ENCODE assay signal across 19 cellular contexts in genomic region chr3:179702271-179702947, GRCh38.
"Had no signal": no experiment of that assay in that cellular context is flagged by ENCODE, and none has a peak within 500 bp of the region (broad histone marks: within the 10 kb centered on the region; RNA-seq: fewer than 3 reads in every experiment).

No MANE protein-coding gene starts in this region.

- H3K4me3 Mint-ChIP-seq: activated B cell treated with CpG ODN at 0.5 μM for 24 hours; activated CD4-positive, alpha-beta T cell treated with anti-CD3 and anti-CD28 coated beads, Interleukin-2, amount 10 ng/mL, durations not matched to agents 24 days and 14 days; activated CD8-positive, alpha-beta T cell treated with anti-CD3 and anti-CD28 coated beads for 36 hours; activated naive CD4-positive, alpha-beta T cell treated with anti-CD3 and anti-CD28 coated beads for 36 hours; activated naive CD8-positive, alpha-beta T cell treated with anti-CD3 and anti-CD28 coated beads, Interleukin-2, amount 50 U/mL, for 24 hours; nephron progenitor cell had no signal

- ATAC-seq: activated CD8-positive, alpha-beta T cell treated with anti-CD3 and anti-CD28 coated beads for 36 hours; activated naive CD8-positive, alpha-beta T cell treated with anti-CD3 and anti-CD28 coated beads, Interleukin-2, amount 50 U/mL, for 24 hours; left lung had no signal

- DNase-seq: activated B cell treated with CpG ODN at 0.5 μM for 24 hours; activated CD4-positive, alpha-beta T cell treated with anti-CD3 and anti-CD28 coated beads, Interleukin-2, amount 10 ng/mL, durations not matched to agents 24 days and 14 days; activated CD8-positive, alpha-beta T cell treated with anti-CD3 and anti-CD28 coated beads for 36 hours; activated naive CD4-positive, alpha-beta T cell treated with anti-CD3 and anti-CD28 coated beads for 36 hours; activated naive CD8-positive, alpha-beta T cell treated with anti-CD3 and anti-CD28 coated beads, Interleukin-2, amount 50 U/mL, for 24 hours; activated T-cell treated with anti-CD3 and anti-CD28 coated beads, Interleukin-2, amount 50 U/mL, for 1 hour; anterior cingulate cortex; brain microvascular endothelial cell; central memory CD4-positive, alpha-beta T cell; effector CD8-positive, alpha-beta T cell; hypothalamus; kidney; left lung; nephron progenitor cell; stimulated activated CD4-positive, alpha-beta T cell treated with anti-CD3 and anti-CD28 coated beads, Interleukin-12 subunit alpha, Interleukin-12 subunit beta, amount 100 ng/mL, for 4 hours; stimulated activated CD4-positive, alpha-beta T cell treated with anti-CD3 and anti-CD28 coated beads, Interleukin-1b, Interleukin-23, amount 100 ng/mL, for 48 hours; stimulated activated CD8-positive, alpha-beta memory T cell treated with anti-CD3 and anti-CD28 coated beads, Interleukin-4, amount 100 ng/mL, for 48 hours; stimulated activated naive CD4-positive, alpha-beta T cell treated with Interleukin-2 at 50 U/mL for 16 hours; tibial artery had no signal

- H3K27ac ChIP-seq: brain microvascular endothelial cell, left lung, tibial artery had no signal

- H3K27ac Mint-ChIP-seq: activated B cell treated with CpG ODN at 0.5 μM for 24 hours; activated CD4-positive, alpha-beta T cell treated with anti-CD3 and anti-CD28 coated beads, Interleukin-2, amount 10 ng/mL, durations not matched to agents 24 days and 14 days; activated CD8-positive, alpha-beta T cell treated with anti-CD3 and anti-CD28 coated beads for 36 hours; activated naive CD4-positive, alpha-beta T cell treated with anti-CD3 and anti-CD28 coated beads for 36 hours; activated naive CD8-positive, alpha-beta T cell treated with anti-CD3 and anti-CD28 coated beads, Interleukin-2, amount 50 U/mL, for 24 hours had no signal

- H3K27me3 Mint-ChIP-seq: activated B cell treated with CpG ODN at 0.5 μM for 24 hours; activated CD4-positive, alpha-beta T cell treated with anti-CD3 and anti-CD28 coated beads, Interleukin-2, amount 10 ng/mL, durations not matched to agents 24 days and 14 days; activated CD8-positive, alpha-beta T cell treated with anti-CD3 and anti-CD28 coated beads for 36 hours; activated naive CD8-positive, alpha-beta T cell treated with anti-CD3 and anti-CD28 coated beads, Interleukin-2, amount 50 U/mL, for 24 hours had no signal

- H3K27me3 ChIP-seq: brain microvascular endothelial cell, left lung, tibial artery had no signal

- H3K4me1 Mint-ChIP-seq: activated CD4-positive, alpha-beta T cell treated with anti-CD3 and anti-CD28 coated beads, Interleukin-2, amount 10 ng/mL, durations not matched to agents 24 days and 14 days; activated naive CD8-positive, alpha-beta T cell treated with anti-CD3 and anti-CD28 coated beads, Interleukin-2, amount 50 U/mL, for 24 hours; nephron progenitor cell had no signal

- H3K9me3 ChIP-seq: left lung, tibial artery had no signal

- H3K9me3 Mint-ChIP-seq: activated B cell treated with CpG ODN at 0.5 μM for 24 hours; activated CD4-positive, alpha-beta T cell treated with anti-CD3 and anti-CD28 coated beads, Interleukin-2, amount 10 ng/mL, durations not matched to agents 24 days and 14 days; activated CD8-positive, alpha-beta T cell treated with anti-CD3 and anti-CD28 coated beads for 36 hours; activated naive CD4-positive, alpha-beta T cell treated with anti-CD3 and anti-CD28 coated beads for 36 hours; activated naive CD8-positive, alpha-beta T cell treated with anti-CD3 and anti-CD28 coated beads, Interleukin-2, amount 50 U/mL, for 24 hours; nephron progenitor cell had no signal

- H3K4me3 ChIP-seq: left lung, tibial artery had no signal

- H3K4me1 ChIP-seq: tibial artery had no signal
